30 cellular contexts compared by ENCODE assay signal in genomic region chr10:123574299-123574698, GRCh38.
"Had no signal": no experiment of that assay in that cellular context is flagged by ENCODE, and none has a peak within 500 bp of the region (broad histone marks: within the 10 kb centered on the region; RNA-seq: fewer than 3 reads in every experiment).

No MANE protein-coding gene starts in this region.

- H3K27ac ChIP-seq: adrenal gland, body of pancreas, cardiac muscle cell, colonic mucosa, WERI-Rb-1 had no signal

- H3K27me3 ChIP-seq: body of pancreas, colonic mucosa had no signal

- H3K9me3 ChIP-seq: adrenal gland, body of pancreas, colonic mucosa had no signal

- H3K4me1 ChIP-seq: adrenal gland, body of pancreas, colonic mucosa had no signal

- H3K36me3 ChIP-seq: adrenal gland, cardiac muscle cell, colonic mucosa, WERI-Rb-1 had no signal

- H3K4me3 ChIP-seq: adrenal gland, body of pancreas, cardiac muscle cell, colonic mucosa had no signal

- FAIRE-seq: frontal cortex had no signal

- DNase-seq: activated B cell treated with CpG ODN at 0.5 μM for 24 hours; activated CD4-positive, alpha-beta T cell treated with anti-CD3 and anti-CD28 coated beads for 48 hours; activated CD4-positive, alpha-beta T cell treated with anti-CD3 and anti-CD28 coated beads, Interleukin-2, amount 50 U/mL, for 1 hour; activated CD4-positive, alpha-beta T cell treated with anti-CD3 and anti-CD28 coated beads, Interleukin-2, amount 50 U/mL, for 48 hours; activated CD8-positive, alpha-beta memory T cell treated with anti-CD3 and anti-CD28 coated beads, Interleukin-2, amount 10 ng/mL, durations not matched to agents 7 days and 5 days; activated CD8-positive, alpha-beta memory T cell treated with anti-CD3 and anti-CD28 coated beads, Interleukin-2, amount 50 U/mL, for 48 hours; activated CD8-positive, alpha-beta T cell treated with anti-CD3 and anti-CD28 coated beads for 36 hours; activated effector memory CD4-positive, alpha-beta T cell treated with anti-CD3 and anti-CD28 coated beads, Interleukin-2, amount 50 U/mL, for 16 hours; activated naive CD4-positive, alpha-beta T cell treated with anti-CD3 and anti-CD28 coated beads for 36 hours; activated naive CD8-positive, alpha-beta T cell treated with anti-CD3 and anti-CD28 coated beads for 36 hours; activated naive CD8-positive, alpha-beta T cell treated with anti-CD3 and anti-CD28 coated beads, Interleukin-2, amount 50 U/mL, for 24 hours; activated T-cell treated with anti-CD3 and anti-CD28 coated beads for 4 hours; activated T-cell treated with anti-CD3 and anti-CD28 coated beads, Interleukin-2, amount 50 U/mL, for 24 hours; activated T-cell treated with anti-CD3 and anti-CD28 coated beads, Interleukin-2, amount 50 U/mL, for 72 hours; adrenal gland; amygdala; aorta; body of pancreas; central memory CD4-positive, alpha-beta T cell; cerebellar nuclear complex; colonic mucosa; effector CD8-positive, alpha-beta T cell; foreskin fibroblast; head of caudate nucleus; SW 1271; T-cell; T1000; WERI-Rb-1 had no signal
